ENCODE assay signal across 8 cellular contexts in the genomic region with DNA sequence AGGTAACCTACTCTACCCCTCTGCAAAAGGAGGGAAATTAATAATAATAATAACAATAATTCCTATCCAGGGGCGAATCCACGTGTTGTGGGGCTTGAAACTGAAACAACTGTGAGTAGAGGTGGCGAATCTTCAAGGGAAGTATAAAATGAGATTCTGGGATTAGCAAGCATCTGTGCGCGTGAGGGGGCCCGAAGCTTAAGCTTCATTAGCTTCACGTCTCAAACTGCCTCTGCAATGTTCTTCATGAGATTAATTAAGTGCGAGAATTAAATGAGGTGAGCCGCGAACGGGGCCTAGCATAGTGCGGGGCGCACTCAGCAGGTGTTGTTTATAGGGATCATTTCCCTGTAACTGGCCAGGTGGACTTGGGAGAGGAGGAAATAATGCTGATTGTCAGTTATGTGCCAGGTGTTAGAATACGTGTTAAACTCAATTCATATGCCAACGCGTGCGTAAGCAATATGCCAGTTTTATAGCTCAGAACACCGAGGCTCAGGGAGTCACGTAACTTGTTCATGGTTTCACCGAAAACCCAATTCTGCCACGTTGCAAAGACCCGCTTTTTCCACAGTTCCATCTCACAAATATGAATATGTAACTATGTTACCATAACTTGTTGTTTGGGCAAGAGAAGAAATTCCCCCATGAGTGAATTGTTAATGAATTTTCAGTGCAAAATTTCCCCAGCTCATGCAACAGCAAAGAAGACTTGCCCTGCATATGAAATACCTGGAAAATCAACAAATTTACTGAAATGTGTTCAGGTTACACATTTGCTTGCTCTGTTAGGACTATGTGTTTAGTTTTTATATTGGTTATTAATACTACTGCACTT. TPM values are rescaled to one million over a fixed set of nuclear protein-coding genes. Genes with fewer than 3 reads are reported as not detected.
DNase-seq lines count a peak whose midpoint lies in the region; ATAC-seq, FAIRE-seq and TF ChIP-seq lines count a peak whose summit lies in the region.

No MANE protein-coding gene starts in this region.

- peaks cover 58% of the 10 kb centered on the region for H3K27me3 ChIP-seq in AG04450 (ENCODE audit: control insufficient read depth, insufficient read depth, low read length)

- FAIRE-seq in H54 (lab: Jason Lieb, UNC) = no peak

- POLR2A ChIA-PET in AG04450 (lab: Yijun Ruan, JAX) = no interaction called here

- H3K4me3 ChIP-seq in AG04450 (ENCODE audit: low read depth, low read length) = peak overlapping the region; percentile 57

- peak; percentile 3 for ATAC-seq in GM18907 (IDR thresholded peaks at IDR 0.05; ENCODE audit: unreplicated experiment)

- no peak for DNase-seq in AG04450 (ENCODE audit: low read depth, low spot score)
- DNase-seq in NCI-H82 treated with DMSO at 0.1 percent for 48 hours (lab: John Stamatoyannopoulos, UW; ENCODE audit: unreplicated experiment) = peak; percentile 89
- peak; percentile 13 for DNase-seq in dermis blood vessel endothelial cell
- DNase-seq in COLO829 (ENCODE audit: low spot score) = no peak
- no peak for DNase-seq in H54 (ENCODE audit: insufficient read length, low spot score)
- DNase-seq in NOMO-1 treated with dmso at 0.1 percent for 144 hours (lab: John Stamatoyannopoulos, UW; ENCODE audit: unreplicated experiment) = no peak

- H3K27me3 Mint-ChIP-seq in nephron (ENCODE audit: low read depth) = peaks cover 88% of the 10 kb centered on the region

- TF ChIP-seq CTCF in AG04450 (IDR thresholded peaks at IDR 0.05; ENCODE audit: low read depth, low read length) (no peak), nephron (IDR thresholded peaks at IDR 0.05; ENCODE audit: unreplicated experiment in 3 of 3) (no peak)

- CTCF ChIA-PET in AG04450 (lab: Charles Lee) = interaction anchor here (1.0 kb wide), 1 partner anchor 24 kb away, joined by 5 read pairs; no protein-coding TSS in a partner anchor

- H3K9me3 Mint-ChIP-seq in nephron = no peaks in the 10 kb centered on the region

- H3K36me3 Mint-ChIP-seq in nephron (ENCODE audit: low read depth) = no peaks in the 10 kb centered on the region

- peaks cover 15% of the 10 kb centered on the region for H3K4me1 Mint-ChIP-seq in nephron

- no peak overlapping the region for H3K27ac ChIP-seq in AG04450 (ENCODE audit: low read depth, low read length)

- H3K27ac Mint-ChIP-seq in nephron = peak overlapping the region; percentile 15 to 36 (median 18)

- no peak for TF ChIP-seq POLR2A in H54 (IDR thresholded peaks at IDR 0.05; ENCODE audit: low read depth, low read length)

- no peaks in the 10 kb centered on the region for H3K9me3 ChIP-seq in AG04450 (ENCODE audit: control insufficient read depth, insufficient read depth, low read length)

- peak overlapping the region; percentile 79 to 86 (median 84) for H3K4me3 Mint-ChIP-seq in nephron

RNA-seq across cellular contexts. Expression of gene SF3B5, which starts 30.3 kb away (rescaled TPM):
- polyA plus RNA-seq in AG04450 (2011; rRNA removed) = 152 and 200 TPM in 2 replicates
- polyA minus RNA-seq in AG04450 (2011; rRNA and poly(A)+ RNA removed) = 121 and 210 TPM in 2 replicates
- total RNA-seq in dermis blood vessel endothelial cell = 69.7 and 124 TPM in 2 replicates

RNA-seq across cellular contexts. Expression of gene PLAGL1, which starts 57.0 kb away (rescaled TPM):
- 31.6 and 32.2 TPM in 2 replicates for polyA plus RNA-seq in AG04450 (2011; rRNA removed)
- 18.3 and 27.5 TPM in 2 replicates for polyA minus RNA-seq in AG04450 (2011; rRNA and poly(A)+ RNA removed)
- 6.5 and 14.2 TPM in 2 replicates for total RNA-seq in dermis blood vessel endothelial cell

Comparison
In these comparisons a context has a peak if more than half of its experiments do, and no peak if none do; other contexts are left out.
1. DNase-seq: peak in NCI-H82 treated with DMSO at 0.1 percent for 48 hours (single experiment) and dermis blood vessel endothelial cell (single experiment); none in AG04450 (single experiment), COLO829 (single experiment), H54 (single experiment) and NOMO-1 treated with dmso at 0.1 percent for 144 hours (single experiment).